In genomic region chr7:129825554-129826267, GRCh38 we compare ENCODE assay signal across 9 cellular contexts.
DNase-seq lines count a peak whose midpoint lies in the region; ATAC-seq, FAIRE-seq and TF ChIP-seq lines count a peak whose summit lies in the region.
"Had no signal": no experiment of that assay in that cellular context is flagged by ENCODE, and none has a peak within 500 bp of the region (broad histone marks: within the 10 kb centered on the region; RNA-seq: fewer than 3 reads in every experiment).

No MANE protein-coding gene starts in this region.

- no peaks in the 10 kb centered on the region for H3K9me3 ChIP-seq in breast epithelium
- H3K9me3 ChIP-seq in small intestine (ENCODE audit: control insufficient read depth, low read depth): no peaks in the 10 kb centered on the region

- H3K27me3 ChIP-seq in breast epithelium (no peaks in the 10 kb centered on the region), small intestine (ENCODE audit: control insufficient read depth in 2 of 2, insufficient read depth in 2 of 2, low read length in 2 of 2) (no peaks in the 10 kb centered on the region)

- TF ChIP-seq POLR2A in breast epithelium (IDR thresholded peaks at IDR 0.05): no peak

- 2% methylated on average over 48 to 58 of the region's 58 CpGs for WGBS in small intestine, 3 donors

- H3K4me1 ChIP-seq in breast epithelium (peaks cover 0 to 5% of the 10 kb centered on the region in 2 donors), small intestine (ENCODE audit: control insufficient read depth in 2 of 2, insufficient read depth in 1 of 2, low read depth in 1 of 2, low read length in 1 of 2) (peaks cover 2 to 5% of the 10 kb centered on the region in 2 donors)

- intact Hi-C loops in breast epithelium (cut with DNase I; ENCODE audit: low total_unique reads): no loop called here

- H3K27ac ChIP-seq in VCaP (peak overlapping the region; percentile 93), breast epithelium (peak overlapping the region; percentile 75 to 77), small intestine (ENCODE audit: low read depth in 1 of 2, low read length in 1 of 2) (no peak overlapping the region)

- peak; percentile 93 for TF ChIP-seq CTCF in VCaP (conservative IDR thresholded peaks at IDR 0.05)
- peak; percentile 54 to 76 (median 72) for TF ChIP-seq CTCF in breast epithelium (IDR thresholded peaks at IDR 0.05)

- H3K4me3 ChIP-seq in breast epithelium: peak overlapping the region; percentile 58 to 73 (median 68)
- peak overlapping the region; percentile 19 to 51 for H3K4me3 ChIP-seq in small intestine (ENCODE audit: low read depth in 1 of 2, low read length in 2 of 2)

- peak; percentile 81 for ATAC-seq in HG02852 (IDR thresholded peaks at IDR 0.05; ENCODE audit: unreplicated experiment)

- H3K36me3 ChIP-seq in breast epithelium (no peaks in the 10 kb centered on the region), small intestine (ENCODE audit: control insufficient read depth in 2 of 2, insufficient read depth in 2 of 2, low read length in 2 of 2) (no peaks in the 10 kb centered on the region)

- DNase-seq in NCI-H2107 (lab: John Stamatoyannopoulos, UW) (peak; percentile 86), NCI-H2107 treated with DMSO at 0.1 percent for 48 hours (lab: John Stamatoyannopoulos, UW; ENCODE audit: unreplicated experiment) (no peak), NCI-H1694 (lab: John Stamatoyannopoulos, UW) (peak; percentile 92), breast epithelium (ENCODE audit: low spot score in 2 of 2) (peak; percentile 67 to 90), iPS-NIHi7 (ENCODE audit: extremely low spot score) (peak; percentile 72), small intestine (peak; percentile 80)

- FAIRE-seq in small intestine (lab: Jason Lieb, UNC): no peak
- FAIRE-seq: G401.6 had no signal

Comparison
In these comparisons a context has a peak if more than half of its experiments do, and no peak if none do; other contexts are left out.
1. H3K27ac ChIP-seq: peak in VCaP (single experiment) and breast epithelium (2 of 2); none in small intestine (0 of 2).